In genomic region chr2:467543-467891, GRCh38 we compare ENCODE assay signal across 16 cellular contexts.
DNase-seq lines count a peak whose midpoint lies in the region; ATAC-seq and TF ChIP-seq lines count a peak whose summit lies in the region.
"Had no signal": no experiment of that assay in that cellular context is flagged by ENCODE, and none has a peak within 500 bp of the region (broad histone marks: within the 10 kb centered on the region; RNA-seq: fewer than 3 reads in every experiment).

No MANE protein-coding gene starts in this region.

- no peaks in the 10 kb centered on the region for H3K9me2 ChIP-seq in PC-9 (ENCODE audit: insufficient read depth)
- no peaks in the 10 kb centered on the region for H3K9me2 ChIP-seq in hepatocyte (replicated peaks; ENCODE audit: insufficient read depth)

- H4K20me1 ChIP-seq in PC-9 (ENCODE audit: insufficient read depth), result no peaks in the 10 kb centered on the region
- no peaks in the 10 kb centered on the region for H4K20me1 ChIP-seq in hepatocyte (ENCODE audit: insufficient read depth, poor library complexity, severe bottlenecking)

- peaks cover 5% of the 10 kb centered on the region for H3K4me1 Mint-ChIP-seq in neural crest cell

- no peak overlapping the region for H3K4me3 ChIP-seq in PC-9
- no peak overlapping the region for H3K4me3 ChIP-seq in hepatocyte

- no peaks in the 10 kb centered on the region for H3K9me3 Mint-ChIP-seq in neural crest cell

- intact Hi-C loops in PC-9 (cut with micrococcal nuclease; ENCODE audit: unreplicated experiment), result no loop called here

- H3K79me2 ChIP-seq in PC-9 (ENCODE audit: low read depth) (no peaks in the 10 kb centered on the region), hepatocyte (no peaks in the 10 kb centered on the region)
- H3K79me2 ChIP-seq: parathyroid adenoma had no signal

- H2AFZ ChIP-seq in PC-9, result no peak overlapping the region
- H2AFZ ChIP-seq in hepatocyte, result no peak overlapping the region
- H2AFZ ChIP-seq: parathyroid adenoma had no signal

- peak overlapping the region; percentile 62; the same call in 1 of the 2 replicates for H3K9ac ChIP-seq in ES-I3 (ENCODE audit: low read depth, low read length)
- H3K9ac ChIP-seq: parathyroid adenoma had no signal

- H3K36me3 Mint-ChIP-seq in neural crest cell (ENCODE audit: low read depth), result no peaks in the 10 kb centered on the region

- WGBS in hepatocyte (ENCODE audit: low lambda C conversion rate, missing lambda C conversion rate), result 64% methylated on average over 18 of the region's 18 CpGs

- TF ChIP-seq CTCF in PC-9 (conservative IDR thresholded peaks at IDR 0.05), result no peak
- TF ChIP-seq CTCF in hepatocyte (IDR thresholded peaks at IDR 0.05; ENCODE audit: poor library complexity), result no peak
- no peak for TF ChIP-seq CTCF in neural crest cell (conservative IDR thresholded peaks at IDR 0.05)

- peak in 1 of 2 experiments; percentile 59 for DNase-seq in PC-9
- no peak for DNase-seq in hepatocyte (ENCODE audit: low spot score)
- no peak for DNase-seq in neural crest cell (ENCODE audit: low read depth, low spot score)
- DNase-seq in RKO (ENCODE audit: low spot score), result no peak
- no peak for DNase-seq in NCI-H2227 treated with DMSO at 0.1 percent for 48 hours (lab: John Stamatoyannopoulos, UW)
- DNase-seq: activated T-cell treated with anti-CD3 and anti-CD28 coated beads, Interleukin-2, amount 50 U/mL, for 1 hour; central memory CD4-positive, alpha-beta T cell; midbrain; NCI-H2081 treated with DMSO at 0.1 percent for 48 hours; RPMI8226; stimulated activated naive CD4-positive, alpha-beta T cell treated with Interleukin-2 at 50 U/mL for 16 hours had no signal

- no peak overlapping the region for H3K27ac Mint-ChIP-seq in neural crest cell (ENCODE audit: unreplicated experiment)
- H3K27ac Mint-ChIP-seq: T-helper 1 cell treated with Interleukin-12 subunit alpha and Interleukin-12 subunit beta and Interleukin-4 antibody, amounts not matched to agents 30 μg/mL and 1 μg/mL, for 36 hours had no signal

- no peak overlapping the region for H3K27ac ChIP-seq in PC-9
- H3K27ac ChIP-seq in hepatocyte, result no peak overlapping the region
- H3K27ac ChIP-seq: parathyroid adenoma had no signal

- H3K4me2 ChIP-seq in PC-9 (peak overlapping the region; percentile 32), hepatocyte (peak overlapping the region; percentile 75)

- ATAC-seq in HG02763 (IDR thresholded peaks at IDR 0.05; ENCODE audit: unreplicated experiment) (no peak), HG03159 (IDR thresholded peaks at IDR 0.05; ENCODE audit: unreplicated experiment) (no peak)

- no TSS peak for BruUV-seq in PC-9 (replicated peaks; lab: Mats Ljungman, UMichigan)

- CTCF ChIA-PET in PC-9 (lab: Charles Lee), result no interaction called here

- H3K36me3 ChIP-seq in ES-I3 (ENCODE audit: insufficient read depth, low read length) (no peaks in the 10 kb centered on the region), PC-9 (ENCODE audit: low read depth) (no peaks in the 10 kb centered on the region), hepatocyte (replicated peaks; ENCODE audit: insufficient read depth, low read depth) (no peaks in the 10 kb centered on the region)

- H3K27me3 ChIP-seq in PC-9 (ENCODE audit: insufficient read depth, low read depth) (0 out of 2 replicates have a peak, but pooled peaks cover 7% of the 10 kb centered on the region), hepatocyte (peaks cover 28% of the 10 kb centered on the region)

- H3F3A ChIP-seq in PC-9 (ENCODE audit: insufficient read depth, low read depth), result no peaks in the 10 kb centered on the region

- H3K4me3 Mint-ChIP-seq in neural crest cell, result peak overlapping the region; percentile 75
- H3K4me3 Mint-ChIP-seq: T-helper 1 cell treated with Interleukin-12 subunit alpha and Interleukin-12 subunit beta and Interleukin-4 antibody, amounts not matched to agents 30 μg/mL and 1 μg/mL, for 36 hours had no signal

- H3K4me1 ChIP-seq in ES-I3 (ENCODE audit: insufficient read depth, low read length) (no peaks in the 10 kb centered on the region), PC-9 (replicated peaks; ENCODE audit: insufficient read depth) (no peaks in the 10 kb centered on the region), hepatocyte (ENCODE audit: insufficient read depth) (no peaks in the 10 kb centered on the region)
- H3K4me1 ChIP-seq: parathyroid adenoma had no signal

- POLR2A ChIA-PET in PC-9 (lab: Charles Lee; ENCODE audit: unreplicated experiment), result no interaction called here

- peaks cover 23% of the 10 kb centered on the region for H3K27me3 Mint-ChIP-seq in neural crest cell (ENCODE audit: low read depth)

- no peaks in the 10 kb centered on the region for H3K9me3 ChIP-seq in ES-I3 (ENCODE audit: control insufficient read depth, insufficient read depth, low read length)
- no peaks in the 10 kb centered on the region for H3K9me3 ChIP-seq in PC-9 (ENCODE audit: insufficient read depth, low read depth)
- H3K9me3 ChIP-seq in hepatocyte (ENCODE audit: low read depth), result no peaks in the 10 kb centered on the region
